ENCODE assay signal across 16 cellular contexts in the genomic region with DNA sequence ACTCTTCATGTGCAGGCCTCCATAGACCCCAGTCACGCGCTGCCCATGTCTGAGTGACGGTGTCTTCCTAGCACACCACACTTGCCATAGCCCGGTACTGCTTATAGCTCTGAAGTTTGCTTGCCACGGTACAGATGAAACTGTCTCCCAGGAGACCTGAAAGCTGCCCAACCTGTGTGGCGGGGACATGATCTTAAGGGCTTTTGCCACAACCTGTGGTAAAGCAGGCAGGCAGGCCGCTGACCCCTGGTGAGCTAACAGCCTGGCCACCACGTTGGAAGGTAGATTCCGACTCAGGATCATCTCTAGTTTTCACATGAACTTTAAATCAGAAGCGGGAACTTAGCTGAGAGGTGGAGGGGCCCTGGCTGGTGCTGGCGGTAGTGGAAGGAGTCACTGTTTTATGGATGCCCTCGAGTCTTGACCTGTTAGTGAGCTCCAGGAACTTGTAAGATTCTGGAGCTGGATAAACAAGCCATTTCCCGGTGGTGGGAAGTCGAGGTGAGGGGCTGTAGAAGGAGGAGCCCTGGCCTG.
DNase-seq lines count a peak whose midpoint lies in the region; ATAC-seq and TF ChIP-seq lines count a peak whose summit lies in the region.
"Had no signal": no experiment of that assay in that cellular context is flagged by ENCODE, and none has a peak within 500 bp of the region (broad histone marks: within the 10 kb centered on the region; RNA-seq: fewer than 3 reads in every experiment).

No MANE protein-coding gene starts in this region.

- no peak for ATAC-seq in memory B cell (ENCODE audit: low read depth)
- ATAC-seq in HG03025 (IDR thresholded peaks at IDR 0.05; ENCODE audit: low FRiP score, unreplicated experiment) = no peak

- CTCF ChIA-PET in SK-N-SH (lab: Yijun Ruan, JAX) = interaction anchor here (0.7 to 2.7 kb wide), 7 partner anchors 8 to 173 kb away, joined by 4 to 18 read pairs (median 4); no protein-coding TSS in a partner anchor

- H3F3A ChIP-seq in SK-N-SH (replicated peaks; ENCODE audit: insufficient read depth) = no peaks in the 10 kb centered on the region

- POLR2A ChIA-PET in SK-N-SH (lab: Yijun Ruan, JAX) = no interaction called here

- TF ChIP-seq EP300 in SK-N-SH (IDR thresholded peaks at IDR 0.05; ENCODE audit: borderline replicate concordance in 1 of 2, low read depth in 1 of 2, low read length in 1 of 2) = no peak

- no peaks in the 10 kb centered on the region for H3K36me3 ChIP-seq in SK-N-SH (replicated peaks in 1 of 2; ENCODE audit: control insufficient read depth in 1 of 2, insufficient read depth in 2 of 2, low read length in 1 of 2)
- H3K36me3 ChIP-seq: MG63 had no signal

- H3K79me2 ChIP-seq in SK-N-SH (ENCODE audit: insufficient read depth) = no peaks in the 10 kb centered on the region

- no peaks in the 10 kb centered on the region for H3K9me2 ChIP-seq in SK-N-SH

- TF ChIP-seq CTCF in SK-N-SH (IDR thresholded peaks at IDR 0.05) = no peak

- no peak overlapping the region for H2AFZ ChIP-seq in SK-N-SH (ENCODE audit: low read depth)

- peak; percentile 28 for DNase-seq in activated CD8-positive, alpha-beta memory T cell treated with anti-CD3 and anti-CD28 coated beads for 24 hours
- no peak for DNase-seq in activated CD8-positive, alpha-beta memory T cell treated with anti-CD3 and anti-CD28 coated beads, Interleukin-2, amount 50 U/mL, for 4 hours
- DNase-seq in activated T-helper 2 cell treated with anti-CD3 and anti-CD28 coated beads, Interferon-gamma antibody, Interleukin-2, Interleukin-4, amounts not matched to agents 10 μg/mL and 5 μg/mL and 100 μg/mL, durations not matched to agents 14 hours and 24 hours and 36 hours (ENCODE audit: low spot score) = peak; percentile 2
- DNase-seq in memory B cell (ENCODE audit: low spot score in 2 of 2) (no peak), ureter (ENCODE audit: low spot score) (peak; percentile 32), SK-N-SH (no peak), NCI-H748 treated with DMSO at 0.1 percent for 48 hours (lab: John Stamatoyannopoulos, UW) (no peak)
- DNase-seq: 8988T; CD4-positive, alpha-beta memory T cell; DMS79; MG63; NCI-H1092 treated with DMSO at 0.1 percent for 48 hours; NCI-H1694; RPMI8226; SIG-M5 had no signal

- H3K9ac ChIP-seq in SK-N-SH = no peak overlapping the region

- H3K27ac Mint-ChIP-seq in activated T-helper 2 cell treated with anti-CD3 and anti-CD28 coated beads, Interferon-gamma antibody, Interleukin-2, Interleukin-4, amounts not matched to agents 10 μg/mL and 5 μg/mL and 100 μg/mL, durations not matched to agents 14 hours and 24 hours and 36 hours = no peak overlapping the region
- H3K27ac Mint-ChIP-seq in memory B cell = peak overlapping the region; percentile 84

- H3K27me3 ChIP-seq in SK-N-SH (ENCODE audit: insufficient read depth) = no peaks in the 10 kb centered on the region
- H3K27me3 ChIP-seq: MG63 had no signal

- H3K4me2 ChIP-seq in SK-N-SH = no peak overlapping the region

- H3K9me3 Mint-ChIP-seq in activated T-helper 2 cell treated with anti-CD3 and anti-CD28 coated beads, Interferon-gamma antibody, Interleukin-2, Interleukin-4, amounts not matched to agents 10 μg/mL and 5 μg/mL and 100 μg/mL, durations not matched to agents 14 hours and 24 hours and 36 hours = no peaks in the 10 kb centered on the region
- H3K9me3 Mint-ChIP-seq in memory B cell = peaks cover 3% of the 10 kb centered on the region
- H3K9me3 Mint-ChIP-seq: CD4-positive, alpha-beta memory T cell had no signal

- H3K4me1 Mint-ChIP-seq in activated T-helper 2 cell treated with anti-CD3 and anti-CD28 coated beads, Interferon-gamma antibody, Interleukin-2, Interleukin-4, amounts not matched to agents 10 μg/mL and 5 μg/mL and 100 μg/mL, durations not matched to agents 14 hours and 24 hours and 36 hours (ENCODE audit: low read depth) = no peaks in the 10 kb centered on the region
- H3K4me1 Mint-ChIP-seq in memory B cell = peaks cover 49% of the 10 kb centered on the region

- no peak overlapping the region for H3K27ac ChIP-seq in SK-N-SH (ENCODE audit: low read depth in 2 of 2, low read length in 1 of 2)

- H3K36me3 Mint-ChIP-seq in activated T-helper 2 cell treated with anti-CD3 and anti-CD28 coated beads, Interferon-gamma antibody, Interleukin-2, Interleukin-4, amounts not matched to agents 10 μg/mL and 5 μg/mL and 100 μg/mL, durations not matched to agents 14 hours and 24 hours and 36 hours (ENCODE audit: low read depth) = no peaks in the 10 kb centered on the region
- H3K36me3 Mint-ChIP-seq in memory B cell = peaks cover 5% of the 10 kb centered on the region

- no peak overlapping the region for H3K4me3 Mint-ChIP-seq in activated T-helper 2 cell treated with anti-CD3 and anti-CD28 coated beads, Interferon-gamma antibody, Interleukin-2, Interleukin-4, amounts not matched to agents 10 μg/mL and 5 μg/mL and 100 μg/mL, durations not matched to agents 14 hours and 24 hours and 36 hours (ENCODE audit: low read depth)
- no peak overlapping the region for H3K4me3 Mint-ChIP-seq in memory B cell
- H3K4me3 Mint-ChIP-seq: CD4-positive, alpha-beta memory T cell had no signal

- no peaks in the 10 kb centered on the region for H3K27me3 Mint-ChIP-seq in activated T-helper 2 cell treated with anti-CD3 and anti-CD28 coated beads, Interferon-gamma antibody, Interleukin-2, Interleukin-4, amounts not matched to agents 10 μg/mL and 5 μg/mL and 100 μg/mL, durations not matched to agents 14 hours and 24 hours and 36 hours (ENCODE audit: low read depth)
- H3K27me3 Mint-ChIP-seq in memory B cell = no peaks in the 10 kb centered on the region
- H3K27me3 Mint-ChIP-seq: CD4-positive, alpha-beta memory T cell had no signal

- H3K4me1 ChIP-seq in SK-N-SH (ENCODE audit: control insufficient read depth in 1 of 2, insufficient read depth in 2 of 2, low read depth in 1 of 2, low read length in 1 of 2) = peaks cover 0 to 19% of the 10 kb centered on the region in 2 experiments; a peak in 1 of 4 replicates

- H3K9me3 ChIP-seq in SK-N-SH = no peaks in the 10 kb centered on the region
- H3K9me3 ChIP-seq: MG63 had no signal

- intact Hi-C loops in activated T-helper 2 cell treated with anti-CD3 and anti-CD28 coated beads, Interferon-gamma antibody, Interleukin-2, Interleukin-4, amounts not matched to agents 10 μg/mL and 5 μg/mL and 100 μg/mL, durations not matched to agents 14 hours and 24 hours and 36 hours (cut with micrococcal nuclease) = no loop called here

- H4K20me1 ChIP-seq in SK-N-SH (ENCODE audit: insufficient read depth) = no peaks in the 10 kb centered on the region

- TF ChIP-seq RAD21 in SK-N-SH (IDR thresholded peaks at IDR 0.05; ENCODE audit: low read length) = no peak

- H3K4me3 ChIP-seq in SK-N-SH (ENCODE audit: low read depth in 2 of 2, low read length in 1 of 2) = no peak overlapping the region
- H3K4me3 ChIP-seq: MG63 had no signal

- WGBS in SK-N-SH (ENCODE audit: low lambda C conversion rate) = 92% methylated on average over 14 of the region's 14 CpGs

TF ChIP-seq in SK-N-SH, 30 proteins besides CTCF, POLR2A, EP300 and RAD21 (continues in another document):
- TF ChIP-seq MEF2A (IDR thresholded peaks at IDR 0.05; ENCODE audit: borderline replicate concordance, low read depth) (no peak), NFIC (IDR thresholded peaks at IDR 0.05; ENCODE audit: borderline replicate concordance) (no peak), MXI1 (IDR thresholded peaks at IDR 0.05; ENCODE audit: low read depth, low read length) (no peak), CHD2 (IDR thresholded peaks at IDR 0.05; ENCODE audit: low read length, partially characterized antibody) (no peak), TAF1 (IDR thresholded peaks at IDR 0.05; ENCODE audit: borderline replicate concordance, low read depth, low read length) (no peak), IRF3 (IDR thresholded peaks at IDR 0.05; ENCODE audit: low read depth, low read length) (no peak)
- TF ChIP-seq, protein P1, sequence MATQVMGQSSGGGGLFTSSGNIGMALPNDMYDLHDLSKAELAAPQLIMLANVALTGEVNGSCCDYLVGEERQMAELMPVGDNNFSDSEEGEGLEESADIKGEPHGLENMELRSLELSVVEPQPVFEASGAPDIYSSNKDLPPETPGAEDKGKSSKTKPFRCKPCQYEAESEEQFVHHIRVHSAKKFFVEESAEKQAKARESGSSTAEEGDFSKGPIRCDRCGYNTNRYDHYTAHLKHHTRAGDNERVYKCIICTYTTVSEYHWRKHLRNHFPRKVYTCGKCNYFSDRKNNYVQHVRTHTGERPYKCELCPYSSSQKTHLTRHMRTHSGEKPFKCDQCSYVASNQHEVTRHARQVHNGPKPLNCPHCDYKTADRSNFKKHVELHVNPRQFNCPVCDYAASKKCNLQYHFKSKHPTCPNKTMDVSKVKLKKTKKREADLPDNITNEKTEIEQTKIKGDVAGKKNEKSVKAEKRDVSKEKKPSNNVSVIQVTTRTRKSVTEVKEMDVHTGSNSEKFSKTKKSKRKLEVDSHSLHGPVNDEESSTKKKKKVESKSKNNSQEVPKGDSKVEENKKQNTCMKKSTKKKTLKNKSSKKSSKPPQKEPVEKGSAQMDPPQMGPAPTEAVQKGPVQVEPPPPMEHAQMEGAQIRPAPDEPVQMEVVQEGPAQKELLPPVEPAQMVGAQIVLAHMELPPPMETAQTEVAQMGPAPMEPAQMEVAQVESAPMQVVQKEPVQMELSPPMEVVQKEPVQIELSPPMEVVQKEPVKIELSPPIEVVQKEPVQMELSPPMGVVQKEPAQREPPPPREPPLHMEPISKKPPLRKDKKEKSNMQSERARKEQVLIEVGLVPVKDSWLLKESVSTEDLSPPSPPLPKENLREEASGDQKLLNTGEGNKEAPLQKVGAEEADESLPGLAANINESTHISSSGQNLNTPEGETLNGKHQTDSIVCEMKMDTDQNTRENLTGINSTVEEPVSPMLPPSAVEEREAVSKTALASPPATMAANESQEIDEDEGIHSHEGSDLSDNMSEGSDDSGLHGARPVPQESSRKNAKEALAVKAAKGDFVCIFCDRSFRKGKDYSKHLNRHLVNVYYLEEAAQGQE (IDR thresholded peaks at IDR 0.05; ENCODE audit: low read depth, low read length) = no peak

Comparison
In these comparisons a context has a peak if more than half of its experiments do, and no peak if none do; other contexts are left out.
1. DNase-seq: peak in activated CD8-positive, alpha-beta memory T cell treated with anti-CD3 and anti-CD28 coated beads for 24 hours (single experiment), activated T-helper 2 cell treated with anti-CD3 and anti-CD28 coated beads, Interferon-gamma antibody, Interleukin-2, Interleukin-4, amounts not matched to agents 10 μg/mL and 5 μg/mL and 100 μg/mL, durations not matched to agents 14 hours and 24 hours and 36 hours (single experiment) and ureter (single experiment); none in activated CD8-positive, alpha-beta memory T cell treated with anti-CD3 and anti-CD28 coated beads, Interleukin-2, amount 50 U/mL, for 4 hours (single experiment), memory B cell (0 of 2), SK-N-SH (single experiment) and NCI-H748 treated with DMSO at 0.1 percent for 48 hours (single experiment).